In the genomic region with DNA sequence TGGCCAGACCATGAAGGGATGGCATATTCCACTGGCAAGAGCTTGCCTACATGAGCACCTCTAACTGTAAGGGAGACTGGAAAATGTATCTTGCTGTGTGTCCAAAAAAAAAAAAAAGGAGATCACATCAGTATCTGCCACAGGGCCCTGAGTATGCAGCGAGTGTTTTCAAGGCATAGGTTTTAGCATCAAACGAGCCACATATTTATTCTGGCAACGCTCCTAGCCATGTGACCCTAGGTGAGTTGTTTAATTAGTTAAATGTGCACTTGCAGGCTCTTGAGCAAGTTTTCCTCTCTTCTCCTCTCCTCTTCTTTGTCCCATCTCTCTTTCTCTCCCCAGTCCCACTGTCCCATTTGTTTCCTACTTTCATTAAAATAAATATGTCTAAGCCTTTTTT, we compare ENCODE assay signal across 22 cellular contexts.
"Had no signal": no experiment of that assay in that cellular context is flagged by ENCODE, and none has a peak within 500 bp of the region (broad histone marks: within the 10 kb centered on the region; RNA-seq: fewer than 3 reads in every experiment).

No MANE protein-coding gene starts in this region.

- H3K27me3 Mint-ChIP-seq: memory B cell; stimulated activated naive CD8-positive, alpha-beta T cell treated with anti-CD3 and anti-CD28 coated beads, Interleukin-15, amount 100 ng/mL, for 72 hours had no signal

- ATAC-seq: natural killer cell; sciatic nerve; stimulated activated naive CD8-positive, alpha-beta T cell treated with anti-CD3 and anti-CD28 coated beads, Interleukin-15, amount 100 ng/mL, for 72 hours; upper lobe of right lung had no signal

- H3K36me3 ChIP-seq: pancreas, right atrium auricular region, suprapubic skin, transverse colon, upper lobe of right lung, uterus had no signal

- H3K4me1 ChIP-seq: pancreas, right atrium auricular region, suprapubic skin, transverse colon, upper lobe of right lung, uterus had no signal

- H3K9me3 ChIP-seq: pancreas, right atrium auricular region, suprapubic skin, transverse colon, upper lobe of right lung, uterus had no signal

- H3K27ac Mint-ChIP-seq: immature natural killer cell; memory B cell; natural killer cell; stimulated activated naive CD8-positive, alpha-beta T cell treated with anti-CD3 and anti-CD28 coated beads, Interleukin-15, amount 100 ng/mL, for 72 hours had no signal

- DNase-seq: dorsolateral prefrontal cortex; effector CD4-positive, alpha-beta T cell; hypothalamus; immature natural killer cell; natural killer cell; occipital lobe; pancreas; stimulated activated CD4-positive, alpha-beta T cell treated with anti-CD3 and anti-CD28 coated beads, Interleukin-12 subunit alpha, Interleukin-12 subunit beta, amount 100 ng/mL, for 4 hours; stimulated activated CD4-positive, alpha-beta T cell treated with anti-CD3 and anti-CD28 coated beads, Interleukin-1b, Interleukin-23, amount 100 ng/mL, for 48 hours; stimulated activated CD4-positive, alpha-beta T cell treated with anti-CD3 and anti-CD28 coated beads, Interleukin-4, amount 100 ng/mL, for 1 hour; stimulated activated CD8-positive, alpha-beta memory T cell treated with anti-CD3 and anti-CD28 coated beads, Interleukin-4, amount 100 ng/mL, for 48 hours; stimulated activated naive CD4-positive, alpha-beta T cell; stimulated activated naive CD8-positive, alpha-beta T cell treated with anti-CD3 and anti-CD28 coated beads, Interleukin-15, amount 100 ng/mL, for 72 hours; transverse colon; upper lobe of right lung; uterus had no signal

- H3K36me3 Mint-ChIP-seq: immature natural killer cell, memory B cell, natural killer cell had no signal

- H3K4me3 ChIP-seq: dorsolateral prefrontal cortex, lung, pancreas, right atrium auricular region, smooth muscle cell, suprapubic skin, transverse colon, upper lobe of right lung, uterus had no signal

- H3K27me3 ChIP-seq: pancreas, right atrium auricular region, suprapubic skin, transverse colon, upper lobe of right lung, uterus had no signal

- H3K27ac ChIP-seq: dorsolateral prefrontal cortex, pancreas, right atrium auricular region, suprapubic skin, transverse colon, upper lobe of right lung, uterus had no signal

- H3K4me1 Mint-ChIP-seq: immature natural killer cell; memory B cell; natural killer cell; stimulated activated naive CD8-positive, alpha-beta T cell treated with anti-CD3 and anti-CD28 coated beads, Interleukin-15, amount 100 ng/mL, for 72 hours had no signal

- H3K9me3 Mint-ChIP-seq: immature natural killer cell; memory B cell; natural killer cell; stimulated activated naive CD8-positive, alpha-beta T cell treated with anti-CD3 and anti-CD28 coated beads, Interleukin-15, amount 100 ng/mL, for 72 hours had no signal

- H3K4me3 Mint-ChIP-seq: immature natural killer cell; memory B cell; natural killer cell; stimulated activated naive CD8-positive, alpha-beta T cell treated with anti-CD3 and anti-CD28 coated beads, Interleukin-15, amount 100 ng/mL, for 72 hours had no signal
